ENCODE assay signal across 22 cellular contexts in genomic region chr5:3944930-3945329, GRCh38.
A peak's percentile ranks its signal among the peaks of the same experiment; 100 is the strongest.
DNase-seq lines count a peak whose midpoint lies in the region; FAIRE-seq and TF ChIP-seq lines count a peak whose summit lies in the region.
"Had no signal": no experiment of that assay in that cellular context is flagged by ENCODE, and none has a peak within 500 bp of the region (broad histone marks: within the 10 kb centered on the region; RNA-seq: fewer than 3 reads in every experiment).

No MANE protein-coding gene starts in this region.

- H2BK20ac ChIP-seq in H1 (ENCODE audit: low read length), result no peak overlapping the region

- H3K4me2 ChIP-seq in H1 (ENCODE audit: insufficient read depth in 1 of 2, low read depth in 2 of 2, low read length in 2 of 2), result no peak overlapping the region
- no peak overlapping the region for H3K4me2 ChIP-seq in neuronal stem cell (ENCODE audit: insufficient read depth, low read length, poor library complexity, severe bottlenecking)
- H3K4me2 ChIP-seq: BLaER1 treated with 17β-estradiol and CSF1 and Interleukin-3, amounts not matched to agents 10 nM and 100 nM had no signal

- no peaks in the 10 kb centered on the region for H3K36me3 ChIP-seq in H1 (ENCODE audit: control insufficient read depth in 2 of 4, insufficient read depth in 4 of 4, low read length in 3 of 4)
- H3K36me3 ChIP-seq in esophagus muscularis mucosa, result no peaks in the 10 kb centered on the region
- no peaks in the 10 kb centered on the region for H3K36me3 ChIP-seq in neuronal stem cell (replicated peaks in 1 of 2; ENCODE audit: control insufficient read depth in 2 of 2, insufficient read depth in 2 of 2, low read length in 2 of 2)
- H3K36me3 ChIP-seq: BLaER1 treated with 17β-estradiol and CSF1 and Interleukin-3, amounts not matched to agents 10 nM and 100 nM had no signal

- H3K18ac ChIP-seq in H1 (ENCODE audit: extremely low read depth, low read length) (no peak overlapping the region), neuronal stem cell (ENCODE audit: low read length) (peak overlapping the region; percentile 44)

- no peak overlapping the region for H2AFZ ChIP-seq in H1 (ENCODE audit: low read length)
- no peak overlapping the region for H2AFZ ChIP-seq in neuronal stem cell (ENCODE audit: low read length)

- DNase-seq in H1 (ENCODE audit: low read depth in 1 of 2, low spot score in 2 of 2) (no peak), esophagus muscularis mucosa (ENCODE audit: extremely low spot score) (peak; percentile 83), neuronal stem cell (ENCODE audit: low spot score) (no peak), NCI-H1436 treated with DMSO at 0.1 percent for 48 hours (lab: John Stamatoyannopoulos, UW) (no peak), ACHN (no peak)
- DNase-seq: 8988T; AML-193; CD4-positive, alpha-beta T cell; CD8-positive, alpha-beta T cell; COR-L47; DMS 273 treated with DMSO at 0.1 percent for 48 hours; DMS153; DMS53; DMS79; EL; GDM1 had no signal

- TF ChIP-seq EP300 in H1 (IDR thresholded peaks at IDR 0.05; ENCODE audit: borderline replicate concordance in 1 of 2, low read depth in 2 of 2, low read length in 2 of 2) (no peak), esophagus muscularis mucosa (IDR thresholded peaks at IDR 0.05) (no peak)

- H4K8ac ChIP-seq in H1 (ENCODE audit: extremely low read depth, insufficient read depth, low read length) (peak overlapping the region; percentile 71; the same call in 1 of the 2 replicates), neuronal stem cell (ENCODE audit: low read depth, low read length) (no peak overlapping the region)

- no peak overlapping the region for H3K56ac ChIP-seq in H1 (replicated peaks; ENCODE audit: insufficient read length, low read depth, low read length)

- no peak overlapping the region for H2BK120ac ChIP-seq in H1 (replicated peaks; ENCODE audit: low read depth, low read length)
- H2BK120ac ChIP-seq in neuronal stem cell (ENCODE audit: low read depth, low read length), result no peak overlapping the region

- H3K14ac ChIP-seq in H1 (ENCODE audit: insufficient read length), result no peak overlapping the region
- H3K14ac ChIP-seq in neuronal stem cell (ENCODE audit: low read length), result no peak overlapping the region

- intact Hi-C loops in esophagus muscularis mucosa (cut with DNase I), result no loop called here

- no peak overlapping the region for H2BK5ac ChIP-seq in H1 (ENCODE audit: low read depth, low read length)
- no peak overlapping the region for H2BK5ac ChIP-seq in neuronal stem cell (ENCODE audit: low read length)

- POLR2A ChIA-PET in H1 (lab: Charles Lee; ENCODE audit: partially characterized antibody), result no interaction called here

- TF ChIP-seq CTCF in H1 (IDR thresholded peaks at IDR 0.05; ENCODE audit: control extremely low read depth in 1 of 3, insufficient read depth in 1 of 3, low read depth in 1 of 3, low read length in 3 of 3) (no peak), esophagus muscularis mucosa (IDR thresholded peaks at IDR 0.05) (no peak)

- H3K9me3 ChIP-seq in H1 (ENCODE audit: insufficient read depth in 2 of 2, low read depth in 1 of 2, low read length in 1 of 2) (no peaks in the 10 kb centered on the region), esophagus muscularis mucosa (no peaks in the 10 kb centered on the region), neuronal stem cell (replicated peaks in 1 of 2; ENCODE audit: control insufficient read depth in 2 of 2, insufficient read depth in 1 of 2, low read depth in 1 of 2, low read length in 2 of 2) (no peaks in the 10 kb centered on the region)

- in situ Hi-C loops in ACHN (cut with HindIII; ENCODE audit: low pct_ligation_motif_present, low pct_unique_long_range_greater_than_20kb, low sequenced_read_pairs), result no loop called here

- H3K27me3 ChIP-seq in H1 (replicated peaks in 1 of 4; ENCODE audit: control insufficient read depth in 3 of 4, extremely low read depth in 1 of 4, insufficient read depth in 3 of 4, low read length in 3 of 4) (no peaks in the 10 kb centered on the region), esophagus muscularis mucosa (no peaks in the 10 kb centered on the region), neuronal stem cell (ENCODE audit: control insufficient read depth in 3 of 3, insufficient read depth in 3 of 3, low read depth in 1 of 3, low read length in 3 of 3) (no peaks in the 10 kb centered on the region)
- H3K27me3 ChIP-seq: BLaER1 treated with 17β-estradiol and CSF1 and Interleukin-3, amounts not matched to agents 10 nM and 100 nM had no signal

- no peak overlapping the region for H4K91ac ChIP-seq in H1 (replicated peaks; ENCODE audit: insufficient read length, low read length)
- H4K91ac ChIP-seq in neuronal stem cell (ENCODE audit: low read depth, low read length, poor library complexity), result no peak overlapping the region

- H2BK15ac ChIP-seq in H1 (ENCODE audit: low read length) (no peak overlapping the region), neuronal stem cell (ENCODE audit: low read length) (no peak overlapping the region)

- H3K27ac ChIP-seq in H1 (ENCODE audit: low read depth, low read length) (no peak overlapping the region), esophagus muscularis mucosa (replicated peaks in 1 of 4) (no peak overlapping the region), neuronal stem cell (replicated peaks; ENCODE audit: low read length) (no peak overlapping the region)
- H3K27ac ChIP-seq: C4-2B had no signal

- H3K4me1 ChIP-seq in H1 (replicated peaks in 1 of 4; ENCODE audit: control insufficient read depth in 3 of 4, insufficient read depth in 4 of 4, low read length in 3 of 4) (no peaks in the 10 kb centered on the region; a peak in 1 of 7 replicates), esophagus muscularis mucosa (no peaks in the 10 kb centered on the region), neuronal stem cell (ENCODE audit: control insufficient read depth in 2 of 2, insufficient read depth in 1 of 2, low read depth in 1 of 2, low read length in 2 of 2) (peaks cover 0 to 4% of the 10 kb centered on the region in 2 donors)

- H3K79me1 ChIP-seq in H1 (ENCODE audit: low read depth, low read length) (no peaks in the 10 kb centered on the region), neuronal stem cell (ENCODE audit: low read depth, low read length) (no peaks in the 10 kb centered on the region)

- H4K20me1 ChIP-seq in H1 (replicated peaks in 1 of 2; ENCODE audit: control insufficient read depth in 1 of 2, insufficient read depth in 2 of 2, low read length in 2 of 2), result no peaks in the 10 kb centered on the region
- H4K20me1 ChIP-seq: BLaER1 treated with 17β-estradiol and CSF1 and Interleukin-3, amounts not matched to agents 10 nM and 100 nM had no signal

- H2BK12ac ChIP-seq in H1 (ENCODE audit: low read depth, low read length), result no peak overlapping the region
- H2BK12ac ChIP-seq in neuronal stem cell (ENCODE audit: low read length), result no peak overlapping the region

- H3K23ac ChIP-seq in H1 (ENCODE audit: insufficient read length), result no peak overlapping the region
- H3K23ac ChIP-seq in neuronal stem cell (ENCODE audit: low read depth, low read length, poor library complexity), result no peak overlapping the region

- H3K4ac ChIP-seq in H1 (replicated peaks; ENCODE audit: insufficient read length, low read depth, low read length) (no peak overlapping the region), neuronal stem cell (ENCODE audit: low read length) (no peak overlapping the region)

- TF ChIP-seq RAD21 in H1 (IDR thresholded peaks at IDR 0.05 in 1 of 2, conservative IDR thresholded peaks at IDR 0.05 in 1 of 2; ENCODE audit: low read depth in 2 of 2, low read length in 2 of 2), result no peak

- CTCF ChIA-PET in H1 (lab: Charles Lee; ENCODE audit: partially characterized antibody), result no interaction called here

- no peak for FAIRE-seq in H1 (lab: Jason Lieb, UNC)
- FAIRE-seq: A204.1, GM12878, GM12892, GM18507 had no signal

- H2AK5ac ChIP-seq in H1 (ENCODE audit: low read depth, low read length) (no peak overlapping the region), neuronal stem cell (ENCODE audit: low read depth, low read length) (no peak overlapping the region)

- H4K5ac ChIP-seq in H1 (ENCODE audit: insufficient read length, low read depth, low read length), result no peak overlapping the region

- no peak overlapping the region for H3K9ac ChIP-seq in H1 (replicated peaks in 1 of 4; ENCODE audit: extremely low read depth in 1 of 4, low read depth in 3 of 4, low read length in 3 of 4)
- H3K9ac ChIP-seq in neuronal stem cell (ENCODE audit: low read depth, low read length, poor library complexity), result no peak overlapping the region
- H3K9ac ChIP-seq: BLaER1 treated with 17β-estradiol and CSF1 and Interleukin-3, amounts not matched to agents 10 nM and 100 nM had no signal

- no peak for TF ChIP-seq POLR2A in H1 (IDR thresholded peaks at IDR 0.05; ENCODE audit: control extremely low read depth in 1 of 2, low read depth in 2 of 2, low read length in 2 of 2)
- no peak for TF ChIP-seq POLR2A in esophagus muscularis mucosa (IDR thresholded peaks at IDR 0.05; ENCODE audit: low read depth)

- H3K4me3 ChIP-seq in H1 (ENCODE audit: extremely low read depth in 1 of 4, insufficient read depth in 2 of 4, low read depth in 3 of 4, low read length in 4 of 4), result no peak overlapping the region
- H3K4me3 ChIP-seq in esophagus muscularis mucosa, result no peak overlapping the region
- peak overlapping the region in 1 of 2 donors; percentile 57 for H3K4me3 ChIP-seq in neuronal stem cell (ENCODE audit: low read length in 2 of 2)
- H3K4me3 ChIP-seq: BLaER1 treated with 17β-estradiol and CSF1 and Interleukin-3, amounts not matched to agents 10 nM and 100 nM; GM12878 had no signal

- WGBS in H1 (ENCODE audit: extremely low coverage in 1 of 2, insufficient coverage in 1 of 2, insufficient read length in 1 of 2, insufficient replicate concordance in 2 of 2, low coverage in 1 of 2, low lambda C conversion rate in 2 of 2, missing lambda C conversion rate in 1 of 2), 2 experiments, result 95% methylated on average over 13 of the region's 13 CpGs; no CpG with 5 or more reads in 1 of the 2 experiments
- 92% methylated on average over 13 of the region's 13 CpGs for WGBS in esophagus muscularis mucosa
- WGBS in neuronal stem cell (ENCODE audit: extremely low coverage in 2 of 2, insufficient read length in 2 of 2, insufficient replicate concordance in 1 of 2), 2 donors, result no CpG with 5 or more reads among the region's 13 CpGs

- H3K23me2 ChIP-seq in H1 (ENCODE audit: low read depth, low read length), result no peaks in the 10 kb centered on the region

- H3K79me2 ChIP-seq in H1 (ENCODE audit: control insufficient read depth in 1 of 2, insufficient read depth in 2 of 2, low read length in 2 of 2), result no peaks in the 10 kb centered on the region

TF ChIP-seq in H1, 55 proteins besides CTCF, POLR2A, EP300 and RAD21:
- TF ChIP-seq RFX5 (IDR thresholded peaks at IDR 0.05; ENCODE audit: borderline replicate concordance, low read depth, low read length) (no peak), SP1 (IDR thresholded peaks at IDR 0.05; ENCODE audit: low read depth, low read length) (no peak), HDAC6 (IDR thresholded peaks at IDR 0.05; ENCODE audit: low read depth, low read length) (no peak), GTF2F1 (IDR thresholded peaks at IDR 0.05; ENCODE audit: borderline replicate concordance, low read depth, low read length) (no peak)
